In genomic region chrX:82934980-82935379, GRCh38 we compare ENCODE assay signal across 18 cellular contexts.
DNase-seq lines count a peak whose midpoint lies in the region; ATAC-seq, FAIRE-seq and TF ChIP-seq lines count a peak whose summit lies in the region.
"Had no signal": no experiment of that assay in that cellular context is flagged by ENCODE, and none has a peak within 500 bp of the region (broad histone marks: within the 10 kb centered on the region; RNA-seq: fewer than 3 reads in every experiment).

No MANE protein-coding gene starts in this region.

- no peak for DNase-seq in A549 (ENCODE audit: low read depth in 1 of 2, low spot score in 1 of 2)
- DNase-seq in K562 (ENCODE audit: extremely low read depth in 1 of 4, low spot score in 3 of 4) = no peak
- no peak for DNase-seq in frontal cortex (ENCODE audit: low spot score in 2 of 2)
- DNase-seq in NCI-H187 treated with DMSO at 0.1 percent for 48 hours (lab: John Stamatoyannopoulos, UW) = no peak
- no peak for DNase-seq in small intestine
- DNase-seq: 8988T; C1 segment of cervical spinal cord; Calu3; CD4-positive, alpha-beta memory T cell; COR-L47; DMS53; DMS79 treated with DMSO at 0.1 percent for 48 hours; GF-D8; H9 had no signal

- TF ChIP-seq RAD21 in A549 (conservative IDR thresholded peaks at IDR 0.05 in 1 of 2, IDR thresholded peaks at IDR 0.05 in 1 of 2) = no peak
- no peak for TF ChIP-seq RAD21 in K562 (CRISPR knock-in tag; conservative IDR thresholded peaks at IDR 0.05 in 1 of 2, IDR thresholded peaks at IDR 0.05 in 1 of 2)

- CTCF ChIA-PET in A549 (lab: Yijun Ruan, JAX) (interaction anchor here (0.7 kb wide), 1 partner anchor 268 kb away, joined by 3 read pairs; no protein-coding TSS in a partner anchor), K562 (lab: Yijun Ruan, JAX; ENCODE audit: low intra/inter-chr PET ratio) (no interaction called here)

- H3K27ac ChIP-seq in A549 = no peak overlapping the region
- H3K27ac ChIP-seq in K562 (ENCODE audit: extremely low read depth, low read depth, low read length) = no peak overlapping the region
- no peak overlapping the region for H3K27ac ChIP-seq in small intestine (ENCODE audit: low read depth in 1 of 2, low read length in 1 of 2)

- no peaks in the 10 kb centered on the region for H3K9me1 ChIP-seq in K562 (ENCODE audit: control insufficient read depth, insufficient read depth, low read length)

- no peak overlapping the region for H3K9ac ChIP-seq in K562 (ENCODE audit: insufficient read depth in 1 of 2, low read depth in 2 of 2, low read length in 2 of 2)

- TF ChIP-seq CTCF in A549 (IDR thresholded peaks at IDR 0.05) = no peak
- TF ChIP-seq CTCF in K562 (IDR thresholded peaks at IDR 0.05 in 2 of 3, conservative IDR thresholded peaks at IDR 0.05 in 1 of 3; ENCODE audit: insufficient read depth in 2 of 3, low read depth in 1 of 3, low read length in 3 of 3) = no peak

- no peaks in the 10 kb centered on the region for H3K9me3 ChIP-seq in A549
- H3K9me3 ChIP-seq in K562 (replicated peaks; ENCODE audit: control insufficient read depth, insufficient read depth, low read depth, low read length) = no peaks in the 10 kb centered on the region
- no peaks in the 10 kb centered on the region for H3K9me3 ChIP-seq in small intestine (ENCODE audit: control insufficient read depth, low read depth)

- BruUV-seq in K562 (replicated peaks; lab: Mats Ljungman, UMichigan) = no TSS peak

- H3K79me2 ChIP-seq in K562 (ENCODE audit: control insufficient read depth, insufficient read depth, low read length) = no peaks in the 10 kb centered on the region

- H3K36me3 ChIP-seq in K562 (ENCODE audit: control insufficient read depth, insufficient read depth, low read length) = no peaks in the 10 kb centered on the region
- H3K36me3 ChIP-seq in small intestine (ENCODE audit: control insufficient read depth in 2 of 2, insufficient read depth in 2 of 2, low read length in 2 of 2) = no peaks in the 10 kb centered on the region

- no peak for TF ChIP-seq EP300 in A549 (IDR thresholded peaks at IDR 0.05)
- TF ChIP-seq EP300 in K562 (IDR thresholded peaks at IDR 0.05; ENCODE audit: low read length) = no peak

- intact Hi-C loops in K562 (cut with micrococcal nuclease) = no loop called here

- in situ Hi-C loops in K562 (cut with MboI) = no loop called here

- ATAC-seq in A549 = no peak
- no peak for ATAC-seq in K562
- no peak for ATAC-seq in GM21529 (IDR thresholded peaks at IDR 0.05; ENCODE audit: unreplicated experiment)
- ATAC-seq: HCT116 had no signal

- H3K4me3 ChIP-seq in A549 (no peak overlapping the region), K562 (no peak overlapping the region), small intestine (ENCODE audit: low read depth in 1 of 2, low read length in 2 of 2) (no peak overlapping the region)

- FAIRE-seq in A549 (lab: Jason Lieb, UNC) = no peak
- no peak for FAIRE-seq in K562 (lab: Jason Lieb, UNC)
- peak; percentile 26 for FAIRE-seq in frontal cortex (lab: Jason Lieb, UNC)
- no peak for FAIRE-seq in small intestine (lab: Jason Lieb, UNC)
- FAIRE-seq: GM12891, GM18507 had no signal

- H3K4me1 ChIP-seq in A549 (no peaks in the 10 kb centered on the region), K562 (replicated peaks in 1 of 2; ENCODE audit: control insufficient read depth in 2 of 2, insufficient read depth in 2 of 2, low read length in 2 of 2) (no peaks in the 10 kb centered on the region), small intestine (ENCODE audit: control insufficient read depth in 2 of 2, insufficient read depth in 1 of 2, low read depth in 1 of 2, low read length in 1 of 2) (no peaks in the 10 kb centered on the region)

- no peaks in the 10 kb centered on the region for H3K27me3 ChIP-seq in K562 (ENCODE audit: control insufficient read depth in 2 of 2, insufficient read depth in 2 of 2, low read length in 2 of 2)
- H3K27me3 ChIP-seq in small intestine (ENCODE audit: control insufficient read depth in 2 of 2, insufficient read depth in 2 of 2, low read length in 2 of 2) = no peaks in the 10 kb centered on the region

- H4K20me1 ChIP-seq in K562 (replicated peaks; ENCODE audit: control insufficient read depth, insufficient read depth, low read length) = no peaks in the 10 kb centered on the region

- POLR2A ChIA-PET in A549 (lab: Yijun Ruan, JAX) (no interaction called here), K562 (lab: Yijun Ruan, JAX) (no interaction called here)

- TF ChIP-seq POLR2A in A549 (IDR thresholded peaks at IDR 0.05; ENCODE audit: low read length) (no peak), K562 (conservative IDR thresholded peaks at IDR 0.05) (no peak)

- H3K4me2 ChIP-seq in A549 (no peak overlapping the region), K562 (ENCODE audit: insufficient read depth, low read length) (no peak overlapping the region)

- no peak overlapping the region for H2AFZ ChIP-seq in K562 (ENCODE audit: low read depth, low read length)

TF ChIP-seq in A549, 52 proteins besides CTCF, POLR2A, EP300 and RAD21:
- TF ChIP-seq NFE2L2 (conservative IDR thresholded peaks at IDR 0.05; ENCODE audit: low read length) (no peak), MAFK (IDR thresholded peaks at IDR 0.05; ENCODE audit: partially characterized antibody) (peak; percentile 89)

TF ChIP-seq in K562, 482 proteins besides CTCF, POLR2A, EP300 and RAD21:
- TF ChIP-seq CAMTA2 (CRISPR knock-in tag; conservative IDR thresholded peaks at IDR 0.05) = no peak
- no peak for TF ChIP-seq FOXJ2 (tag; IDR thresholded peaks at IDR 0.05)
- no peak for TF ChIP-seq ZNF77 (CRISPR knock-in tag; IDR thresholded peaks at IDR 0.05)
- TF ChIP-seq GTF2E2 (tag; IDR thresholded peaks at IDR 0.05) = no peak
- no peak for TF ChIP-seq ZMIZ1 (IDR thresholded peaks at IDR 0.05; ENCODE audit: low read depth in 2 of 2, low read length in 2 of 2)
- TF ChIP-seq HNRNPK (IDR thresholded peaks at IDR 0.05; ENCODE audit: low read depth, low read length, poor library complexity, severe bottlenecking) = no peak
- no peak for TF ChIP-seq RFX1 (IDR thresholded peaks at IDR 0.05)
- TF ChIP-seq ZNF232 (CRISPR knock-in tag; IDR thresholded peaks at IDR 0.05) = no peak
- no peak for TF ChIP-seq FOXP1 (CRISPR knock-in tag; IDR thresholded peaks at IDR 0.05)
- TF ChIP-seq RHOXF2B (CRISPR knock-in tag; conservative IDR thresholded peaks at IDR 0.05) = no peak
- no peak for TF ChIP-seq RFX7 (CRISPR knock-in tag; IDR thresholded peaks at IDR 0.05)
- TF ChIP-seq BRCA1 (IDR thresholded peaks at IDR 0.05) = no peak
- no peak for TF ChIP-seq BRCA1 (CRISPR knock-in tag; IDR thresholded peaks at IDR 0.05)
- TF ChIP-seq ZNF668 (CRISPR knock-in tag; IDR thresholded peaks at IDR 0.05) = no peak
- TF ChIP-seq ZNF444 (CRISPR knock-in tag; IDR thresholded peaks at IDR 0.05) = no peak
- peak; percentile 59 for TF ChIP-seq ZNF316 (IDR thresholded peaks at IDR 0.05)
- TF ChIP-seq ZBTB2 (IDR thresholded peaks at IDR 0.05) = no peak
- TF ChIP-seq NFATC3 (IDR thresholded peaks at IDR 0.05) = no peak
- TF ChIP-seq FOXM1 (IDR thresholded peaks at IDR 0.05; ENCODE audit: low read depth) = no peak
- no peak for TF ChIP-seq FOXM1 (CRISPR knock-in tag; IDR thresholded peaks at IDR 0.05; ENCODE audit: low read depth)
- no peak for TF ChIP-seq ZNF253 (CRISPR knock-in tag; conservative IDR thresholded peaks at IDR 0.05)
- TF ChIP-seq MAFG (tag; conservative IDR thresholded peaks at IDR 0.05) = peak; percentile 71
- TF ChIP-seq MAFK (IDR thresholded peaks at IDR 0.05; ENCODE audit: low read length) = peak; percentile 88
- TF ChIP-seq C11orf30 (IDR thresholded peaks at IDR 0.05; ENCODE audit: low read depth) = peak; percentile 39; the same call in 1 of the 2 replicates
- no peak for TF ChIP-seq ZEB2 (IDR thresholded peaks at IDR 0.05)
- TF ChIP-seq MAFF (IDR thresholded peaks at IDR 0.05; ENCODE audit: low read length) = peak; percentile 88

Comparison
In these comparisons a context has a peak if more than half of its experiments do, and no peak if none do; other contexts are left out.
1. Of the 35 proteins assayed by ChIP-seq in both K562 and A549: peak only in K562: none; only in A549: none; in both: MAFK; in neither: 34.